Comparison of ENCODE assay signal across 11 cellular contexts in the genomic region with DNA sequence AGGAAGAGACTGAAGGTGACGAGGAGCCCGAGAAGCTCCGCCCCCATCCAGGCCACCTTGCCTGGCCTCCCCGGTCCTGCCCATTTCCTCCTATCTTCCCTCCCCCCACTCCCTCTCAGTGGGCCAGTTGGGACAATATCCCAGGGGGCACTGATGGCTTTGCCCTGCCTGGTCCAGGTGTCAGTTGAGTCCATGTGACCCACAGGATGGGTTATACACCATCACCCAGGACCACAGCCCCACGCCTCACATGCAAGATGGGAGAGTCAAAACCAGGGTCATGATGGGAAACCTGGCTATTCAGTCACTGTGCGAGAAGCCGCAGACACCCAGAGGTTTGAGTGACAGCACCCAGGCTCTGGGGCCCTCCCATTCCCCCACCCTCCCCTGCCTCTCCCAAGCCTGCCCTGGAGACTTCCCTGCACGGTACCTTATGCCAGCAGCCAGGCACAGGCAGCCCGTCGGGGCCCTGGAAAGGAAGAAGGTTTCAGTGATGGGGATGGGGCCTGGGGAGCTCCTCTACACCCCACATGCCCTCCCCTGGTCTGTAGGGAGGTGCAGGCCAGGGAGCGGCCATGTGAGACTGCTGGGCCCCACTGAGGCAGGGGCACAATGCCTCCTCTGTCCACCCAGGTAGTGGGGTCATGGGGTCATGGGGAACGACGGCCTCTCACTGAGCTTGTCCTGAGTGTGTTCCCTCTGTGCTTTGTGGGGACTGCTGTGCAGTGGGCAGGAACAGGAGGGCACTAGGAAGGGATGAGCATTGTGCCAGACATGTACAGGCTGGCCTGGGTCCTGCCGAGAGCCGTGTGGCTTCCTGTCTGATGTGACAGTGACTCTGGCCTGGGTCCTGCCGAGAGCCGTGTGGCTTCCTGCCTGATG. TPM values are rescaled to one million over a fixed set of nuclear protein-coding genes. Genes with fewer than 3 reads are reported as not detected.
DNase-seq lines count a peak whose midpoint lies in the region; ATAC-seq and TF ChIP-seq lines count a peak whose summit lies in the region.
"Had no signal": no experiment of that assay in that cellular context is flagged by ENCODE, and none has a peak within 500 bp of the region (broad histone marks: within the 10 kb centered on the region; RNA-seq: fewer than 3 reads in every experiment).

No MANE protein-coding gene starts in this region.

- POLR2A ChIA-PET in activated B cell treated with CpG ODN at 0.5 μM for 24 hours (lab: Charles Lee): interaction anchor here (0.6 to 0.9 kb wide), 2 partner anchors 11 to 1588 kb away, joined by 3 read pairs; no protein-coding TSS in a partner anchor

- peak; percentile 26 for ATAC-seq in activated B cell treated with CpG ODN at 0.5 μM for 24 hours (ENCODE audit: low read depth)
- no peak for ATAC-seq in HG03097 (IDR thresholded peaks at IDR 0.05; ENCODE audit: low FRiP score, unreplicated experiment)
- ATAC-seq in HG02884 (IDR thresholded peaks at IDR 0.05; ENCODE audit: unreplicated experiment): no peak

- no peak for TF ChIP-seq EP300 in suprapubic skin (IDR thresholded peaks at IDR 0.05)

- no peak for TF ChIP-seq CTCF in activated B cell treated with CpG ODN at 0.5 μM for 24 hours (IDR thresholded peaks at IDR 0.05)
- no peak for TF ChIP-seq CTCF in suprapubic skin (IDR thresholded peaks at IDR 0.05)

- no peak overlapping the region for H3K4me3 Mint-ChIP-seq in activated naive CD4-positive, alpha-beta T cell treated with anti-CD3 and anti-CD28 coated beads for 36 hours
- H3K4me3 Mint-ChIP-seq in activated B cell treated with CpG ODN at 0.5 μM for 24 hours (no peak overlapping the region), immature natural killer cell (peak overlapping the region; percentile 73 to 79 (median 74))

- no peak for TF ChIP-seq POLR2A in suprapubic skin (IDR thresholded peaks at IDR 0.05)

- peak; percentile 55 for DNase-seq in activated naive CD4-positive, alpha-beta T cell treated with anti-CD3 and anti-CD28 coated beads for 36 hours
- DNase-seq in activated naive CD4-positive, alpha-beta T cell (lab: John Stamatoyannopoulos, UW): no peak
- DNase-seq in activated B cell treated with CpG ODN at 0.5 μM for 24 hours: no peak
- DNase-seq in immature natural killer cell: peak; percentile 61 to 74 (median 66)
- DNase-seq in suprapubic skin (ENCODE audit: low spot score in 2 of 2): no peak
- no peak for DNase-seq in middle frontal gyrus (ENCODE audit: extremely low spot score, low spot score)
- DNase-seq: NCI-H524 treated with DMSO at 0.1 percent for 48 hours had no signal

- H3K27ac ChIP-seq in suprapubic skin: peak overlapping the region; percentile 66
- H3K27ac ChIP-seq: KMS-11 had no signal

- H3K9me3 ChIP-seq in suprapubic skin: no peaks in the 10 kb centered on the region

- H3K9me3 Mint-ChIP-seq in activated naive CD4-positive, alpha-beta T cell treated with anti-CD3 and anti-CD28 coated beads for 36 hours: no peaks in the 10 kb centered on the region
- H3K9me3 Mint-ChIP-seq in activated B cell treated with CpG ODN at 0.5 μM for 24 hours: no peaks in the 10 kb centered on the region
- H3K9me3 Mint-ChIP-seq in immature natural killer cell: no peaks in the 10 kb centered on the region

- H3K4me1 ChIP-seq in suprapubic skin: peaks cover 54% of the 10 kb centered on the region

- CTCF ChIA-PET in activated naive CD4-positive, alpha-beta T cell treated with anti-CD3 and anti-CD28 coated beads for 36 hours (lab: Charles Lee): interaction anchor here (1.0 kb wide), 1 partner anchor 907 kb away, joined by 4 read pairs; no protein-coding TSS in a partner anchor
- CTCF ChIA-PET in activated B cell treated with CpG ODN at 0.5 μM for 24 hours (lab: Charles Lee): interaction anchor here (1.8 kb wide), 1 partner anchor 41 kb away, joined by 6 read pairs; no protein-coding TSS in a partner anchor

- no peaks in the 10 kb centered on the region for H3K36me3 ChIP-seq in suprapubic skin

- WGBS in suprapubic skin: 50% methylated on average over 14 of the region's 17 CpGs

- no peak overlapping the region for H3K4me3 ChIP-seq in suprapubic skin

- peaks cover 45% of the 10 kb centered on the region for H3K4me1 Mint-ChIP-seq in activated naive CD4-positive, alpha-beta T cell treated with anti-CD3 and anti-CD28 coated beads for 36 hours (ENCODE audit: low read depth)
- H3K4me1 Mint-ChIP-seq in activated B cell treated with CpG ODN at 0.5 μM for 24 hours (peaks cover 51% of the 10 kb centered on the region), immature natural killer cell (peaks cover 76 to 78% of the 10 kb centered on the region in 2 donors)

- H3K27me3 Mint-ChIP-seq in activated naive CD4-positive, alpha-beta T cell treated with anti-CD3 and anti-CD28 coated beads for 36 hours (ENCODE audit: low read depth): no peaks in the 10 kb centered on the region
- H3K27me3 Mint-ChIP-seq in activated B cell treated with CpG ODN at 0.5 μM for 24 hours: no peaks in the 10 kb centered on the region
- peaks cover 2 to 15% (median 4%) of the 10 kb centered on the region in 3 donors for H3K27me3 Mint-ChIP-seq in immature natural killer cell (ENCODE audit: low read depth in 3 of 3)

- peak overlapping the region; percentile 91 for H3K27ac Mint-ChIP-seq in activated naive CD4-positive, alpha-beta T cell treated with anti-CD3 and anti-CD28 coated beads for 36 hours
- peak overlapping the region; percentile 85 for H3K27ac Mint-ChIP-seq in activated B cell treated with CpG ODN at 0.5 μM for 24 hours
- H3K27ac Mint-ChIP-seq in immature natural killer cell: peak overlapping the region; percentile 91 to 99 (median 96)

- no peaks in the 10 kb centered on the region for H3K36me3 Mint-ChIP-seq in activated naive CD4-positive, alpha-beta T cell treated with anti-CD3 and anti-CD28 coated beads for 36 hours (ENCODE audit: low read depth)
- H3K36me3 Mint-ChIP-seq in activated B cell treated with CpG ODN at 0.5 μM for 24 hours (ENCODE audit: low read depth) (no peaks in the 10 kb centered on the region), immature natural killer cell (no peaks in the 10 kb centered on the region)

- intact Hi-C loops in activated naive CD4-positive, alpha-beta T cell treated with anti-CD3 and anti-CD28 coated beads for 36 hours (cut with micrococcal nuclease): loop anchor here (10.0 kb wide), 1 partner anchor 906 kb away; no protein-coding TSS in a partner anchor
- intact Hi-C loops in activated B cell treated with CpG ODN at 0.5 μM for 24 hours (cut with micrococcal nuclease): loop anchor here (5.0 kb wide), 2 partner anchors 223 to 1253 kb away; no protein-coding TSS in a partner anchor

- H3K27me3 ChIP-seq in suprapubic skin: no peaks in the 10 kb centered on the region

RNA-seq across cellular contexts. Expression of a gene that starts 6.3 kb away (rescaled TPM):
- 10 to 100 TPM; 50.9 to 51.2 TPM for total RNA-seq in activated naive CD4-positive, alpha-beta T cell treated with anti-CD3 and anti-CD28 coated beads for 36 hours
- 176 and 205 TPM in 2 replicates for total RNA-seq in activated B cell treated with CpG ODN at 0.5 μM for 24 hours
- polyA plus RNA-seq in immature natural killer cell: 10 to 100 TPM; 28.2 to 44.1 (median 33.3) TPM
- total RNA-seq in suprapubic skin: 10 to 100 TPM; 27.1 to 50.5 (median 35.7) TPM

RNA-seq across cellular contexts. Expression of a gene that starts 34.6 kb away (rescaled TPM):
- total RNA-seq in activated naive CD4-positive, alpha-beta T cell treated with anti-CD3 and anti-CD28 coated beads for 36 hours: 100 to 1,000 TPM; 251 to 262 TPM
- total RNA-seq in activated B cell treated with CpG ODN at 0.5 μM for 24 hours (118 and 120 TPM in 2 replicates), suprapubic skin (100 to 1,000 TPM in 1 of 4 donors, 10 to 100 TPM in 3; 57.0 to 113 (median 83.1) TPM)
- polyA plus RNA-seq in immature natural killer cell: 100 to 1,000 TPM in 1 of 3 donors, 10 to 100 TPM in 2; 34.4 to 126 (median 62.9) TPM

RNA-seq across cellular contexts. Expression of a gene that starts 51.8 kb away (rescaled TPM):
- total RNA-seq in activated naive CD4-positive, alpha-beta T cell treated with anti-CD3 and anti-CD28 coated beads for 36 hours: not detected
- total RNA-seq in activated B cell treated with CpG ODN at 0.5 μM for 24 hours (not detected in 2 replicates), suprapubic skin (under 1 TPM in 1 of 4 donors, not detected in 3; 0.49 TPM)
- polyA plus RNA-seq in immature natural killer cell: not detected
- polyA plus RNA-seq: fibroblast of lung had no signal

Comparison
In these comparisons a context has a peak if more than half of its experiments do, and no peak if none do; other contexts are left out.
1. DNase-seq: peak in activated naive CD4-positive, alpha-beta T cell treated with anti-CD3 and anti-CD28 coated beads for 36 hours (single experiment) and immature natural killer cell (3 of 3); none in activated naive CD4-positive, alpha-beta T cell (0 of 4), activated B cell treated with CpG ODN at 0.5 μM for 24 hours (single experiment), suprapubic skin (0 of 2) and middle frontal gyrus (single experiment).
2. H3K4me3 Mint-ChIP-seq: peak in immature natural killer cell (5 of 5); none in activated naive CD4-positive, alpha-beta T cell treated with anti-CD3 and anti-CD28 coated beads for 36 hours (single experiment) and activated B cell treated with CpG ODN at 0.5 μM for 24 hours (single experiment).
3. Peak in every context shown above with its lines, with median percentiles within 50 percentile points of each other: H3K27ac Mint-ChIP-seq.